In the genomic region with DNA sequence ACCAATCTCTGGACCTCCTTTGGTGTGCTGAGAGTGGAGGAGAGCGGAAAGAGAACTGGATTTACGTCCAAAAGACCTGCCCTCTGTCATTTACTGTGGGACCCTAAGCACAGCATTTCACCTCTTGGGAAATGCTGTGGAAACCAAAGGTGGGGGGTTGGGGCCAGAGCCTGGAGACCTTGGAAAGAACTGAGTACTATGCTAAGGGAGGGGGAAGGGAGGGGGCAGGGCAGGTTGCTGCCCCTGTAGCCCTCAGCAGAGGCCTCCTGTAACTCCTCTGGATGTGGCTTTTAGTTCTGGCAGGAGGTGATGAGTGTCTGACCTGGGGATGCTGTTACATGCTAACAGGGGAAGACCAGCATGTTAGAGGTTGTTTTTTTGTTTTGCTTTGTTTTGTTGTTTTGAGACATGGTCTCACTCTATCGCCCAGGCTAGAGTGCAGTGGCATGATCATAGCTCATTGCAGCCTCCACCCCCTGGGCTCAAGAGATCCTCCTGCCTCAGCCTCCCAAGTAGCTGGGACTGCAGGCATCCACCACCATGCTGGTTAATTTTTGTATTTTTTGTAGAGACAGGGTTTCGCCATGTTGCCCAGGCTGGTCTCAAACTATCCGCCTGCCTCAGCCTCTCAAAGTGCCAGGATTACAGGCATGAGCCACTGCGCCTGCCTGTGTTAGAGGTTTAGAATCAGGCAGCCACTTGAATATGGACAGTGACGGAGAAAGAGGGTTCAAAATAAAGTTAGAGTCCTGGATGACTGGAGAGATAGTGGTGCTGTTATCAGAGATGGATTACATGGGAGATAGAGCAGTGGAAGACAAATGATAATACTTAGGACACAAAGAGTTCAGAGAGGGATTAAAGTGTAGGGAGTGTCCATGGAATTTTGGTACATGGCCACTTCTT, we compare ENCODE assay signal across 2 cellular contexts.
TF ChIP-seq lines count a peak whose summit lies in the region.

No MANE protein-coding gene starts in this region.

TF ChIP-seq in IMR-90, 13 proteins besides CTCF, POLR2A, EP300 and RAD21:
- TF ChIP-seq, protein P1, sequence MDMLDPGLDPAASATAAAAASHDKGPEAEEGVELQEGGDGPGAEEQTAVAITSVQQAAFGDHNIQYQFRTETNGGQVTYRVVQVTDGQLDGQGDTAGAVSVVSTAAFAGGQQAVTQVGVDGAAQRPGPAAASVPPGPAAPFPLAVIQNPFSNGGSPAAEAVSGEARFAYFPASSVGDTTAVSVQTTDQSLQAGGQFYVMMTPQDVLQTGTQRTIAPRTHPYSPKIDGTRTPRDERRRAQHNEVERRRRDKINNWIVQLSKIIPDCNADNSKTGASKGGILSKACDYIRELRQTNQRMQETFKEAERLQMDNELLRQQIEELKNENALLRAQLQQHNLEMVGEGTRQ (IDR thresholded peaks at IDR 0.05; ENCODE audit: low read depth, low read length), result no peak
- no peak for TF ChIP-seq MAFK (IDR thresholded peaks at IDR 0.05; ENCODE audit: low read depth, low read length)
- no peak for TF ChIP-seq BHLHE40 (IDR thresholded peaks at IDR 0.05; ENCODE audit: low read depth, low read length)
- no peak for TF ChIP-seq CEBPB (IDR thresholded peaks at IDR 0.05; ENCODE audit: low read depth, low read length)
- TF ChIP-seq, protein P2, sequence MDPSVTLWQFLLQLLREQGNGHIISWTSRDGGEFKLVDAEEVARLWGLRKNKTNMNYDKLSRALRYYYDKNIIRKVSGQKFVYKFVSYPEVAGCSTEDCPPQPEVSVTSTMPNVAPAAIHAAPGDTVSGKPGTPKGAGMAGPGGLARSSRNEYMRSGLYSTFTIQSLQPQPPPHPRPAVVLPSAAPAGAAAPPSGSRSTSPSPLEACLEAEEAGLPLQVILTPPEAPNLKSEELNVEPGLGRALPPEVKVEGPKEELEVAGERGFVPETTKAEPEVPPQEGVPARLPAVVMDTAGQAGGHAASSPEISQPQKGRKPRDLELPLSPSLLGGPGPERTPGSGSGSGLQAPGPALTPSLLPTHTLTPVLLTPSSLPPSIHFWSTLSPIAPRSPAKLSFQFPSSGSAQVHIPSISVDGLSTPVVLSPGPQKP (IDR thresholded peaks at IDR 0.05; ENCODE audit: borderline replicate concordance, low read depth, low read length), result no peak
- no peak for TF ChIP-seq FOS (IDR thresholded peaks at IDR 0.05; ENCODE audit: low read depth, low read length)
- no peak for TF ChIP-seq MXI1 (IDR thresholded peaks at IDR 0.05; ENCODE audit: borderline replicate concordance, low read depth, low read length)
- no peak for TF ChIP-seq RFX5 (IDR thresholded peaks at IDR 0.05; ENCODE audit: low read depth, low read length)
- TF ChIP-seq MAZ (IDR thresholded peaks at IDR 0.05; ENCODE audit: borderline replicate concordance, low read depth, low read length), result no peak
- no peak for TF ChIP-seq CHD1 (IDR thresholded peaks at IDR 0.05; ENCODE audit: low read depth, low read length)
- TF ChIP-seq NFE2L2 (IDR thresholded peaks at IDR 0.05; ENCODE audit: low read depth, low read length), result no peak
- no peak for TF ChIP-seq RCOR1 (IDR thresholded peaks at IDR 0.05; ENCODE audit: insufficient replicate concordance, low read length)
- TF ChIP-seq SMC3 (IDR thresholded peaks at IDR 0.05; ENCODE audit: low read depth, low read length), result no peak

TF ChIP-seq in GM12878, 131 proteins besides CTCF, POLR2A, EP300 and RAD21:
- TF ChIP-seq SMC3 (IDR thresholded peaks at IDR 0.05; ENCODE audit: borderline replicate concordance, low read length) (no peak), ZNF384 (IDR thresholded peaks at IDR 0.05; ENCODE audit: borderline replicate concordance, low read depth, low read length) (no peak), MEF2A (IDR thresholded peaks at IDR 0.05; ENCODE audit: insufficient read depth, low read depth, low read length) (no peak), NFXL1 (IDR thresholded peaks at IDR 0.05; ENCODE audit: borderline replicate concordance) (0 out of 2 replicates have a peak, but pooled peaks have one; percentile 2), JUND (IDR thresholded peaks at IDR 0.05; ENCODE audit: low read depth, low read length) (no peak)
- TF ChIP-seq, protein P3, sequence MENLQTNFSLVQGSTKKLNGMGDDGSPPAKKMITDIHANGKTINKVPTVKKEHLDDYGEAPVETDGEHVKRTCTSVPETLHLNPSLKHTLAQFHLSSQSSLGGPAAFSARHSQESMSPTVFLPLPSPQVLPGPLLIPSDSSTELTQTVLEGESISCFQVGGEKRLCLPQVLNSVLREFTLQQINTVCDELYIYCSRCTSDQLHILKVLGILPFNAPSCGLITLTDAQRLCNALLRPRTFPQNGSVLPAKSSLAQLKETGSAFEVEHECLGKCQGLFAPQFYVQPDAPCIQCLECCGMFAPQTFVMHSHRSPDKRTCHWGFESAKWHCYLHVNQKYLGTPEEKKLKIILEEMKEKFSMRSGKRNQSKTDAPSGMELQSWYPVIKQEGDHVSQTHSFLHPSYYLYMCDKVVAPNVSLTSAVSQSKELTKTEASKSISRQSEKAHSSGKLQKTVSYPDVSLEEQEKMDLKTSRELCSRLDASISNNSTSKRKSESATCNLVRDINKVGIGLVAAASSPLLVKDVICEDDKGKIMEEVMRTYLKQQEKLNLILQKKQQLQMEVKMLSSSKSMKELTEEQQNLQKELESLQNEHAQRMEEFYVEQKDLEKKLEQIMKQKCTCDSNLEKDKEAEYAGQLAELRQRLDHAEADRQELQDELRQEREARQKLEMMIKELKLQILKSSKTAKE (IDR thresholded peaks at IDR 0.05; ENCODE audit: low read depth, poor library complexity, severe bottlenecking), result no peak
- TF ChIP-seq, protein P4, sequence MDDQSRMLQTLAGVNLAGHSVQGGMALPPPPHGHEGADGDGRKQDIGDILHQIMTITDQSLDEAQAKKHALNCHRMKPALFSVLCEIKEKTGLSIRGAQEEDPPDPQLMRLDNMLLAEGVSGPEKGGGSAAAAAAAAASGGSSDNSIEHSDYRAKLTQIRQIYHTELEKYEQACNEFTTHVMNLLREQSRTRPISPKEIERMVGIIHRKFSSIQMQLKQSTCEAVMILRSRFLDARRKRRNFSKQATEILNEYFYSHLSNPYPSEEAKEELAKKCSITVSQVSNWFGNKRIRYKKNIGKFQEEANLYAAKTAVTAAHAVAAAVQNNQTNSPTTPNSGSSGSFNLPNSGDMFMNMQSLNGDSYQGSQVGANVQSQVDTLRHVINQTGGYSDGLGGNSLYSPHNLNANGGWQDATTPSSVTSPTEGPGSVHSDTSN (IDR thresholded peaks at IDR 0.05; ENCODE audit: insufficient replicate concordance, low read depth, low read length), result no peak
- TF ChIP-seq, protein P5, sequence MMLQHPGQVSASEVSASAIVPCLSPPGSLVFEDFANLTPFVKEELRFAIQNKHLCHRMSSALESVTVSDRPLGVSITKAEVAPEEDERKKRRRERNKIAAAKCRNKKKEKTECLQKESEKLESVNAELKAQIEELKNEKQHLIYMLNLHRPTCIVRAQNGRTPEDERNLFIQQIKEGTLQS (IDR thresholded peaks at IDR 0.05; ENCODE audit: borderline replicate concordance, extremely low read depth, low read depth, low read length), result no peak
